Comparison of ENCODE assay signal across 7 cellular contexts in genomic region chr14:32077081-32078029, GRCh38. TPM values are rescaled to one million over a fixed set of nuclear protein-coding genes. Genes with fewer than 3 reads are reported as not detected.
A peak's percentile ranks its signal among the peaks of the same experiment; 100 is the strongest.
DNase-seq lines count a peak whose midpoint lies in the region; ATAC-seq, FAIRE-seq and TF ChIP-seq lines count a peak whose summit lies in the region.

ARHGAP5 (plus strand) TSS chr14:32077304; CDS start chr14:32090670, 13,366 bp downstream.

- peak in 1 of 2 experiments; percentile 88; a peak in 2 of 3 replicates for TF ChIP-seq POLR2A in H1 (IDR thresholded peaks at IDR 0.05; ENCODE audit: control extremely low read depth in 1 of 2, low read depth in 2 of 2, low read length in 2 of 2)

- peak within 1 kb of the TSS; percentile 83 for H4K91ac ChIP-seq in H1 (replicated peaks; ENCODE audit: insufficient read length, low read length)

- no peaks in the 10 kb centered on the region for H3K36me3 ChIP-seq in H1 (ENCODE audit: control insufficient read depth in 2 of 4, insufficient read depth in 4 of 4, low read length in 3 of 4)

- H3K79me1 ChIP-seq in H1 (ENCODE audit: low read depth, low read length): no peaks in the 10 kb centered on the region

- H3K4me2 ChIP-seq in H1 (ENCODE audit: insufficient read depth in 1 of 2, low read depth in 2 of 2, low read length in 2 of 2): peak within 1 kb of the TSS; percentile 83 to 85

- H4K5ac ChIP-seq in H1 (ENCODE audit: insufficient read length, low read depth, low read length): peak within 1 kb of the TSS; percentile 90

- peak within 1 kb of the TSS; percentile 88 for H3K56ac ChIP-seq in H1 (replicated peaks; ENCODE audit: insufficient read length, low read depth, low read length)

- H3K4me3 Mint-ChIP-seq in activated CD8-positive, alpha-beta T cell treated with anti-CD3 and anti-CD28 coated beads, Interleukin-2, amount 10 ng/mL, durations not matched to agents 7 days and 5 days: peak within 1 kb of the TSS; percentile 93
- H3K4me3 Mint-ChIP-seq in mesothelial cell of epicardium: peak within 1 kb of the TSS; percentile 99

- H3K36me3 Mint-ChIP-seq in activated CD8-positive, alpha-beta T cell treated with anti-CD3 and anti-CD28 coated beads, Interleukin-2, amount 10 ng/mL, durations not matched to agents 7 days and 5 days (ENCODE audit: low read depth): peaks cover 2% of the 10 kb centered on the region
- H3K36me3 Mint-ChIP-seq in mesothelial cell of epicardium: no peaks in the 10 kb centered on the region

- CTCF ChIA-PET in activated CD8-positive, alpha-beta T cell treated with anti-CD3 and anti-CD28 coated beads, Interleukin-2, amount 10 ng/mL, durations not matched to agents 7 days and 5 days (lab: Charles Lee): interaction anchor here (1.2 to 13.9 kb wide), 3 partner anchors 123 to 182 kb away, joined by 3 to 211 read pairs (median 3); no protein-coding TSS in a partner anchor
- CTCF ChIA-PET in H1 (lab: Charles Lee; ENCODE audit: partially characterized antibody): interaction anchor here (0.9 to 1.3 kb wide), 2 partner anchors 175 to 627 kb away, joined by 3 to 6 read pairs; no protein-coding TSS in a partner anchor

- peaks cover 0 to 1% of the 10 kb centered on the region in 2 experiments for H4K20me1 ChIP-seq in H1 (replicated peaks in 1 of 2; ENCODE audit: control insufficient read depth in 1 of 2, insufficient read depth in 2 of 2, low read length in 2 of 2)

- peak within 1 kb of the TSS; percentile 87 for H3K27ac Mint-ChIP-seq in activated CD8-positive, alpha-beta T cell treated with anti-CD3 and anti-CD28 coated beads, Interleukin-2, amount 10 ng/mL, durations not matched to agents 7 days and 5 days
- peak within 1 kb of the TSS; percentile 99 for H3K27ac Mint-ChIP-seq in mesothelial cell of epicardium

- peak within 1 kb of the TSS; percentile 88; the same call in 1 of the 2 replicates for H2AFZ ChIP-seq in H1 (ENCODE audit: low read length)

- no peaks in the 10 kb centered on the region for H3K27me3 ChIP-seq in H1 (replicated peaks in 1 of 4; ENCODE audit: control insufficient read depth in 3 of 4, extremely low read depth in 1 of 4, insufficient read depth in 3 of 4, low read length in 3 of 4)

- peak; percentile 42 for ATAC-seq in HG02852 (IDR thresholded peaks at IDR 0.05; ENCODE audit: unreplicated experiment)
- peak; percentile 51 for ATAC-seq in activated CD8-positive, alpha-beta T cell treated with anti-CD3 and anti-CD28 coated beads, Interleukin-2, amount 10 ng/mL, durations not matched to agents 7 days and 5 days

- 1% methylated on average over 52 of the region's 98 CpGs; no CpG with 5 or more reads in 1 of the 2 experiments for WGBS in H1 (ENCODE audit: extremely low coverage in 1 of 2, insufficient coverage in 1 of 2, insufficient read length in 1 of 2, insufficient replicate concordance in 2 of 2, low coverage in 1 of 2, low lambda C conversion rate in 2 of 2, missing lambda C conversion rate in 1 of 2), 2 experiments

- peak within 1 kb of the TSS; percentile 87 for H3K4ac ChIP-seq in H1 (replicated peaks; ENCODE audit: insufficient read length, low read depth, low read length)

- H3K4me1 Mint-ChIP-seq in activated CD8-positive, alpha-beta T cell treated with anti-CD3 and anti-CD28 coated beads, Interleukin-2, amount 10 ng/mL, durations not matched to agents 7 days and 5 days (ENCODE audit: low read depth): peaks cover 31% of the 10 kb centered on the region
- H3K4me1 Mint-ChIP-seq in mesothelial cell of epicardium: peaks cover 41% of the 10 kb centered on the region

- H3K27me3 Mint-ChIP-seq in activated CD8-positive, alpha-beta T cell treated with anti-CD3 and anti-CD28 coated beads, Interleukin-2, amount 10 ng/mL, durations not matched to agents 7 days and 5 days (ENCODE audit: low read depth): peaks cover 5% of the 10 kb centered on the region
- H3K27me3 Mint-ChIP-seq in mesothelial cell of epicardium (ENCODE audit: low read depth): no peaks in the 10 kb centered on the region

- H3K9me3 ChIP-seq in H1 (ENCODE audit: insufficient read depth in 2 of 2, low read depth in 1 of 2, low read length in 1 of 2): no peaks in the 10 kb centered on the region

- H2BK12ac ChIP-seq in H1 (ENCODE audit: low read depth, low read length): peak within 1 kb of the TSS; percentile 92

- no peak within 1 kb of the TSS for H2BK20ac ChIP-seq in H1 (ENCODE audit: low read length)

- H3K9me3 Mint-ChIP-seq in activated CD8-positive, alpha-beta T cell treated with anti-CD3 and anti-CD28 coated beads, Interleukin-2, amount 10 ng/mL, durations not matched to agents 7 days and 5 days (ENCODE audit: insufficient read depth): no peaks in the 10 kb centered on the region
- no peaks in the 10 kb centered on the region for H3K9me3 Mint-ChIP-seq in mesothelial cell of epicardium

- peak within 1 kb of the TSS; percentile 85 to 94 (median 92) for H3K9ac ChIP-seq in H1 (replicated peaks in 1 of 4; ENCODE audit: extremely low read depth in 1 of 4, low read depth in 3 of 4, low read length in 3 of 4)

- peaks cover 0 to 51% of the 10 kb centered on the region in 2 experiments; a peak in 3 of 4 replicates for H3K79me2 ChIP-seq in H1 (ENCODE audit: control insufficient read depth in 1 of 2, insufficient read depth in 2 of 2, low read length in 2 of 2)

- peak within 1 kb of the TSS; percentile 86 to 97 (median 95) for H3K4me3 ChIP-seq in H1 (ENCODE audit: extremely low read depth in 1 of 4, insufficient read depth in 2 of 4, low read depth in 3 of 4, low read length in 4 of 4)

- POLR2A ChIA-PET in activated CD8-positive, alpha-beta T cell treated with anti-CD3 and anti-CD28 coated beads, Interleukin-2, amount 10 ng/mL, durations not matched to agents 7 days and 5 days (lab: Charles Lee): interaction anchor here (0.6 to 1.8 kb wide), 6 partner anchors 8 to 620 kb away, joined by 3 to 7 read pairs (median 5); partner anchors contain the start of genes DTD2 and RNU6-8
- POLR2A ChIA-PET in H1 (lab: Charles Lee; ENCODE audit: partially characterized antibody): interaction anchor here (0.6 to 2.9 kb wide), 20 partner anchors 8 to 657 kb away, joined by 3 to 17 read pairs (median 3); partner anchors contain the start of genes HEATR5A, RNU6-7 and RNU6-8

- H2AK5ac ChIP-seq in H1 (ENCODE audit: low read depth, low read length): no peak within 1 kb of the TSS; the same call in 1 of the 2 replicates

- H2BK5ac ChIP-seq in H1 (ENCODE audit: low read depth, low read length): peak within 1 kb of the TSS; percentile 94

- DNase-seq in GM18507 (ENCODE audit: extremely low spot score, insufficient read length, low read depth) (no peak), NCI-H2171 (lab: John Stamatoyannopoulos, UW) (peak; percentile 45), H1 (ENCODE audit: low read depth in 1 of 2, low spot score in 2 of 2) (peak in 1 of 2 experiments; percentile 83), mesothelial cell of epicardium (ENCODE audit: low spot score in 2 of 2, unreplicated experiment in 2 of 2) (peak; percentile 60 to 77)
- DNase-seq in activated CD8-positive, alpha-beta T cell treated with anti-CD3 and anti-CD28 coated beads, Interleukin-2, amount 10 ng/mL, durations not matched to agents 7 days and 5 days: peak; percentile 74
- peak; percentile 18 for DNase-seq in stimulated activated CD8-positive, alpha-beta memory T cell treated with anti-CD3 and anti-CD28 coated beads, Interleukin-7, amount 100 ng/mL, for 48 hours (ENCODE audit: extremely low read depth in 1 of 2, low read depth in 1 of 2)

- H3K4me1 ChIP-seq in H1 (replicated peaks in 1 of 4; ENCODE audit: control insufficient read depth in 3 of 4, insufficient read depth in 4 of 4, low read length in 3 of 4): peaks cover 0 to 4% (median 0%) of the 10 kb centered on the region in 4 experiments; a peak in 1 of 7 replicates

- peak within 1 kb of the TSS; percentile 36 for H2BK120ac ChIP-seq in H1 (replicated peaks; ENCODE audit: low read depth, low read length)

- TF ChIP-seq RAD21 in H1 (IDR thresholded peaks at IDR 0.05 in 1 of 2, conservative IDR thresholded peaks at IDR 0.05 in 1 of 2; ENCODE audit: low read depth in 2 of 2, low read length in 2 of 2): no peak; a peak in 1 of 4 replicates

- peak within 1 kb of the TSS; percentile 50 for H3K14ac ChIP-seq in H1 (ENCODE audit: insufficient read length)

- no peak within 1 kb of the TSS for H3K23ac ChIP-seq in H1 (ENCODE audit: insufficient read length)

- TF ChIP-seq CTCF in H1 (IDR thresholded peaks at IDR 0.05; ENCODE audit: control extremely low read depth in 1 of 3, insufficient read depth in 1 of 3, low read depth in 1 of 3, low read length in 3 of 3): peak in 2 of 3 experiments; percentile 3 to 12; a peak in 2 of 4 replicates
- no peak for TF ChIP-seq CTCF in mesothelial cell of epicardium (IDR thresholded peaks at IDR 0.05; ENCODE audit: unreplicated experiment)

- H3K27ac ChIP-seq in H1 (ENCODE audit: low read depth, low read length): peak within 1 kb of the TSS; percentile 91

- peaks cover 9% of the 10 kb centered on the region for H3K23me2 ChIP-seq in H1 (ENCODE audit: low read depth, low read length)

- TF ChIP-seq EP300 in H1 (IDR thresholded peaks at IDR 0.05; ENCODE audit: borderline replicate concordance in 1 of 2, low read depth in 2 of 2, low read length in 2 of 2): 0 out of 3 replicates have a peak, but pooled peaks of 1 of the 2 experiments have one; percentile 8

- peak within 1 kb of the TSS; percentile 84 for H3K18ac ChIP-seq in H1 (ENCODE audit: extremely low read depth, low read length)

- FAIRE-seq in GM18507 (lab: Jason Lieb, UNC) (peak; percentile 74), H1 (lab: Jason Lieb, UNC) (no peak)

- peak within 1 kb of the TSS; percentile 95 for H4K8ac ChIP-seq in H1 (ENCODE audit: extremely low read depth, insufficient read depth, low read length)

- H2BK15ac ChIP-seq in H1 (ENCODE audit: low read length): no peak within 1 kb of the TSS; the same call in 1 of the 2 replicates

TF ChIP-seq in H1, 55 proteins besides CTCF, POLR2A, EP300 and RAD21 (continues in another document):
- TF ChIP-seq CEBPB (IDR thresholded peaks at IDR 0.05; ENCODE audit: low read depth, low read length) (no peak), BRCA1 (IDR thresholded peaks at IDR 0.05; ENCODE audit: low read depth, low read length) (no peak), KDM4A (IDR thresholded peaks at IDR 0.05; ENCODE audit: low read depth, low read length, severe bottlenecking) (peak; percentile 87), BCL11A (IDR thresholded peaks at IDR 0.05; ENCODE audit: low read depth in 2 of 2, low read length in 2 of 2) (no peak)

RNA-seq across cellular contexts. Expression of gene ARHGAP5, which starts in this region (rescaled TPM):
- total RNA-seq in activated CD8-positive, alpha-beta T cell treated with anti-CD3 and anti-CD28 coated beads, Interleukin-2, amount 10 ng/mL, durations not matched to agents 7 days and 5 days: 10 to 100 TPM; 29.1 to 29.5 TPM
- 77.3 and 78.2 TPM in 2 replicates for total RNA-seq in H1 (2021; fragmentation: NEBNext Ultra II Directional; extraction: Animal tissue kit (Norgen Biotek cat#: 25700))
- polyA plus RNA-seq in H1 (2011; rRNA removed): 3.5 and 7.8 TPM in 2 replicates
- 9.4 TPM for polyA plus RNA-seq in H1 (2011; cell fraction: cytosol; rRNA removed)
- 8.4 TPM for polyA plus RNA-seq in H1 (2011; cell fraction: nucleus; rRNA removed)
- polyA plus RNA-seq in H1 (2012, experiment 1 of 2): 11.4 to 33.3 TPM (median 17.4 TPM) in 4 replicates
- polyA plus RNA-seq in H1 (2012, experiment 2 of 2): 1.00 TPM
- polyA plus RNA-seq in H1 (2013, experiment 1 of 2): 30.3 TPM
- polyA plus RNA-seq in H1 (2013, experiment 2 of 2): 30.0 TPM
- 44.3 and 68.3 TPM in 2 replicates for polyA minus RNA-seq in H1 (2011; rRNA and poly(A)+ RNA removed)
- 25.5 TPM for polyA minus RNA-seq in H1 (2011; cell fraction: cytosol; rRNA and poly(A)+ RNA removed)
- 146 TPM for polyA minus RNA-seq in H1 (2011; cell fraction: nucleus; rRNA and poly(A)+ RNA removed)
- total RNA-seq in mesothelial cell of epicardium: 166 to 173 TPM (median 167 TPM) in 3 replicates
